ENCODE assay signal across 22 cellular contexts in genomic region chr22:44244265-44244822, GRCh38.
DNase-seq lines count a peak whose midpoint lies in the region; ATAC-seq and TF ChIP-seq lines count a peak whose summit lies in the region.
"Had no signal": no experiment of that assay in that cellular context is flagged by ENCODE, and none has a peak within 500 bp of the region (broad histone marks: within the 10 kb centered on the region; RNA-seq: fewer than 3 reads in every experiment).

No MANE protein-coding gene starts in this region.

- H3K27me3 Mint-ChIP-seq in activated CD8-positive, alpha-beta memory T cell treated with anti-CD3 and anti-CD28 coated beads, Interleukin-2, amount 10 ng/mL, durations not matched to agents 7 days and 5 days, result peaks cover 23% of the 10 kb centered on the region

- H3K4me2 ChIP-seq in IMR-90 (ENCODE audit: low read depth, low read length) (no peak overlapping the region), neuronal stem cell (ENCODE audit: insufficient read depth, low read length, poor library complexity, severe bottlenecking) (no peak overlapping the region), PC-9 (no peak overlapping the region)

- H2AK9ac ChIP-seq in IMR-90 (replicated peaks; ENCODE audit: low read depth, low read length, poor library complexity), result no peak overlapping the region

- WGBS in IMR-90 (ENCODE audit: extremely low coverage in 2 of 2, insufficient read length in 1 of 2), 2 experiments, result 81% methylated on average over 6 of the region's 9 CpGs; no CpG with 5 or more reads in 1 of the 2 experiments
- 87% methylated on average over 8 of the region's 9 CpGs for WGBS in esophagus muscularis mucosa
- no CpG with 5 or more reads among the region's 9 CpGs for WGBS in neuronal stem cell (ENCODE audit: extremely low coverage in 2 of 2, insufficient read length in 2 of 2, insufficient replicate concordance in 1 of 2), 2 donors

- no peaks in the 10 kb centered on the region for H3K79me2 ChIP-seq in PC-9 (ENCODE audit: low read depth)

- peaks cover under 1% of the 10 kb centered on the region; the same call in 1 of the 2 replicates for H3K9me3 ChIP-seq in IMR-90 (ENCODE audit: control insufficient read depth, insufficient read depth, low read length)
- H3K9me3 ChIP-seq in esophagus muscularis mucosa, result peaks cover 0 to 7% (median 4%) of the 10 kb centered on the region in 4 donors
- peaks cover 0 to 1% of the 10 kb centered on the region in 2 donors for H3K9me3 ChIP-seq in neuronal stem cell (replicated peaks in 1 of 2; ENCODE audit: control insufficient read depth in 2 of 2, insufficient read depth in 1 of 2, low read depth in 1 of 2, low read length in 2 of 2)
- H3K9me3 ChIP-seq in PC-9 (ENCODE audit: insufficient read depth, low read depth), result no peaks in the 10 kb centered on the region
- H3K9me3 ChIP-seq: BE2C had no signal

- no peak overlapping the region for H3K56ac ChIP-seq in IMR-90 (ENCODE audit: extremely low read depth, insufficient read depth, low read length)

- H2AK5ac ChIP-seq in IMR-90 (ENCODE audit: low read depth, low read length), result no peak overlapping the region
- H2AK5ac ChIP-seq in neuronal stem cell (ENCODE audit: low read depth, low read length), result no peak overlapping the region

- in situ Hi-C loops in IMR-90 (cut with MboI; ENCODE audit: low sequenced_read_pairs), result no loop called here

- H4K5ac ChIP-seq in IMR-90 (ENCODE audit: low read depth, low read length), result no peak overlapping the region

- no peak overlapping the region for H2BK12ac ChIP-seq in neuronal stem cell (ENCODE audit: low read length)

- H3K9me3 Mint-ChIP-seq in activated CD8-positive, alpha-beta memory T cell treated with anti-CD3 and anti-CD28 coated beads, Interleukin-2, amount 10 ng/mL, durations not matched to agents 7 days and 5 days (ENCODE audit: low read depth), result no peaks in the 10 kb centered on the region

- H2BK15ac ChIP-seq in IMR-90 (ENCODE audit: low read depth, low read length) (no peak overlapping the region), neuronal stem cell (ENCODE audit: low read length) (no peak overlapping the region)

- no peaks in the 10 kb centered on the region for H4K20me1 ChIP-seq in IMR-90 (ENCODE audit: insufficient read depth, low read length)
- H4K20me1 ChIP-seq in PC-9 (ENCODE audit: insufficient read depth), result no peaks in the 10 kb centered on the region

- H3K4ac ChIP-seq in IMR-90 (ENCODE audit: low read depth, low read length) (no peak overlapping the region), neuronal stem cell (ENCODE audit: low read length) (no peak overlapping the region)

- no peaks in the 10 kb centered on the region for H3K4me1 Mint-ChIP-seq in activated CD8-positive, alpha-beta memory T cell treated with anti-CD3 and anti-CD28 coated beads, Interleukin-2, amount 10 ng/mL, durations not matched to agents 7 days and 5 days
- H3K4me1 Mint-ChIP-seq: CD4-positive, CD25-positive, alpha-beta regulatory T cell; CD8-positive, alpha-beta memory T cell had no signal

- H3K18ac ChIP-seq in IMR-90 (ENCODE audit: low read depth, low read length), result no peak overlapping the region
- H3K18ac ChIP-seq in neuronal stem cell (ENCODE audit: low read length), result no peak overlapping the region

- H3K9me2 ChIP-seq in PC-9 (ENCODE audit: insufficient read depth), result no peaks in the 10 kb centered on the region

- intact Hi-C loops in IMR-90 (cut with micrococcal nuclease), result no loop called here
- intact Hi-C loops in esophagus muscularis mucosa (cut with DNase I), result no loop called here
- intact Hi-C loops in PC-9 (cut with micrococcal nuclease; ENCODE audit: unreplicated experiment), result no loop called here

- no peak overlapping the region for H3K4me3 Mint-ChIP-seq in activated CD8-positive, alpha-beta memory T cell treated with anti-CD3 and anti-CD28 coated beads, Interleukin-2, amount 10 ng/mL, durations not matched to agents 7 days and 5 days
- H3K4me3 Mint-ChIP-seq: CD4-positive, CD25-positive, alpha-beta regulatory T cell had no signal

- no peak overlapping the region for H2BK5ac ChIP-seq in IMR-90 (ENCODE audit: low read depth, low read length, poor library complexity, severe bottlenecking)
- no peak overlapping the region for H2BK5ac ChIP-seq in neuronal stem cell (ENCODE audit: low read length)

- H3K79me1 ChIP-seq in IMR-90 (ENCODE audit: low read depth in 1 of 2, low read length in 2 of 2) (no peaks in the 10 kb centered on the region), neuronal stem cell (ENCODE audit: low read depth, low read length) (peaks cover 2% of the 10 kb centered on the region)

- peak; percentile 15 for DNase-seq in activated CD8-positive, alpha-beta memory T cell treated with anti-CD3 and anti-CD28 coated beads, Interleukin-2, amount 10 ng/mL, durations not matched to agents 7 days and 5 days
- no peak for DNase-seq in activated CD8-positive, alpha-beta memory T cell treated with anti-CD3 and anti-CD28 coated beads, Interleukin-2, amount 50 U/mL, for 48 hours
- no peak for DNase-seq in IMR-90
- peak; percentile 60 for DNase-seq in esophagus muscularis mucosa (ENCODE audit: extremely low spot score)
- DNase-seq in neuronal stem cell (ENCODE audit: low spot score), result no peak
- no peak for DNase-seq in PC-9
- DNase-seq in Kasumi-1 (lab: John Stamatoyannopoulos, UW), result no peak
- DNase-seq: ACHN; BE2C; C1 segment of cervical spinal cord; CD4-positive, CD25-positive, alpha-beta regulatory T cell; CD8-positive, alpha-beta memory T cell; COR-L47; DMS 273 treated with DMSO at 0.1 percent for 48 hours; DMS53; DND-41; EL; GOT3; H7 had no signal

- H4K91ac ChIP-seq in IMR-90 (ENCODE audit: insufficient read depth, low read depth, low read length) (no peak overlapping the region), neuronal stem cell (ENCODE audit: low read depth, low read length, poor library complexity) (no peak overlapping the region)

- CTCF ChIA-PET in activated CD8-positive, alpha-beta memory T cell treated with anti-CD3 and anti-CD28 coated beads, Interleukin-2, amount 10 ng/mL, durations not matched to agents 7 days and 5 days (lab: Charles Lee), result no interaction called here
- CTCF ChIA-PET in IMR-90 (lab: Yijun Ruan, JAX), result no interaction called here
- CTCF ChIA-PET in PC-9 (lab: Charles Lee), result no interaction called here

- no peak for TF ChIP-seq POLR2A in IMR-90 (IDR thresholded peaks at IDR 0.05; ENCODE audit: low read depth, low read length)
- TF ChIP-seq POLR2A in esophagus muscularis mucosa (IDR thresholded peaks at IDR 0.05; ENCODE audit: low read depth), result no peak

- H3K14ac ChIP-seq in IMR-90 (replicated peaks; ENCODE audit: low read depth, low read length) (no peak overlapping the region), neuronal stem cell (ENCODE audit: low read length) (no peak overlapping the region)

- no peaks in the 10 kb centered on the region; the same call in none of the 2 replicates for H3K27me3 ChIP-seq in IMR-90 (ENCODE audit: control insufficient read depth, insufficient read depth, low read length)
- peaks cover 0 to 5% (median 0%) of the 10 kb centered on the region in 4 donors for H3K27me3 ChIP-seq in esophagus muscularis mucosa
- no peaks in the 10 kb centered on the region for H3K27me3 ChIP-seq in neuronal stem cell (ENCODE audit: control insufficient read depth in 3 of 3, insufficient read depth in 3 of 3, low read depth in 1 of 3, low read length in 3 of 3)
- H3K27me3 ChIP-seq in PC-9 (ENCODE audit: insufficient read depth, low read depth), result 0 out of 2 replicates have a peak, but pooled peaks cover 2% of the 10 kb centered on the region
- H3K27me3 ChIP-seq: BE2C had no signal

- no peak overlapping the region for H2BK20ac ChIP-seq in IMR-90 (ENCODE audit: low read depth, low read length)

- no peaks in the 10 kb centered on the region for H3K36me3 Mint-ChIP-seq in activated CD8-positive, alpha-beta memory T cell treated with anti-CD3 and anti-CD28 coated beads, Interleukin-2, amount 10 ng/mL, durations not matched to agents 7 days and 5 days
- H3K36me3 Mint-ChIP-seq: CD4-positive, CD25-positive, alpha-beta regulatory T cell had no signal

- H3K36me3 ChIP-seq in IMR-90 (ENCODE audit: control insufficient read depth, insufficient read depth, low read length) (peaks cover 2% of the 10 kb centered on the region; the same call in 1 of the 2 replicates), esophagus muscularis mucosa (peaks cover 0 to 4% (median 2%) of the 10 kb centered on the region in 4 donors), neuronal stem cell (replicated peaks in 1 of 2; ENCODE audit: control insufficient read depth in 2 of 2, insufficient read depth in 2 of 2, low read length in 2 of 2) (no peaks in the 10 kb centered on the region), PC-9 (ENCODE audit: low read depth) (no peaks in the 10 kb centered on the region)
- H3K36me3 ChIP-seq: BE2C had no signal

- no peaks in the 10 kb centered on the region for H3K4me1 ChIP-seq in IMR-90 (ENCODE audit: control insufficient read depth, insufficient read depth, low read length)
- no peaks in the 10 kb centered on the region for H3K4me1 ChIP-seq in esophagus muscularis mucosa
- H3K4me1 ChIP-seq in neuronal stem cell (ENCODE audit: control insufficient read depth in 2 of 2, insufficient read depth in 1 of 2, low read depth in 1 of 2, low read length in 2 of 2), result peaks cover 0 to 3% of the 10 kb centered on the region in 2 donors
- no peaks in the 10 kb centered on the region for H3K4me1 ChIP-seq in PC-9 (replicated peaks; ENCODE audit: insufficient read depth)
- H3K4me1 ChIP-seq: BE2C had no signal

- no peak overlapping the region for H3K4me3 ChIP-seq in IMR-90 (ENCODE audit: insufficient read depth, low read depth, low read length)
- H3K4me3 ChIP-seq in esophagus muscularis mucosa, result no peak overlapping the region
- H3K4me3 ChIP-seq in neuronal stem cell (ENCODE audit: low read length in 2 of 2), result no peak overlapping the region
- H3K4me3 ChIP-seq in PC-9, result no peak overlapping the region
- H3K4me3 ChIP-seq: GM12878 had no signal

- BruUV-seq in IMR-90 (replicated peaks; lab: Mats Ljungman, UMichigan) (TSS peak; percentile 21), PC-9 (replicated peaks; lab: Mats Ljungman, UMichigan) (no TSS peak)

- no peak overlapping the region for H3K23ac ChIP-seq in IMR-90 (ENCODE audit: low read depth, low read length)
- no peak overlapping the region for H3K23ac ChIP-seq in neuronal stem cell (ENCODE audit: low read depth, low read length, poor library complexity)

- H4K8ac ChIP-seq in IMR-90 (ENCODE audit: low read depth in 2 of 2, low read length in 2 of 2) (no peak overlapping the region), neuronal stem cell (ENCODE audit: low read depth, low read length) (no peak overlapping the region)

- ATAC-seq in activated CD8-positive, alpha-beta memory T cell treated with anti-CD3 and anti-CD28 coated beads, Interleukin-2, amount 10 ng/mL, durations not matched to agents 7 days and 5 days, result no peak
- no peak for ATAC-seq in IMR-90 (ENCODE audit: low read depth)
- no peak for ATAC-seq in HG03097 (IDR thresholded peaks at IDR 0.05; ENCODE audit: low FRiP score, unreplicated experiment)
- ATAC-seq: GM12878, HCT116 had no signal

- H3K27ac ChIP-seq in IMR-90 (ENCODE audit: insufficient read depth, low read length), result no peak overlapping the region
- H3K27ac ChIP-seq in esophagus muscularis mucosa (replicated peaks in 1 of 4), result no peak overlapping the region
- H3K27ac ChIP-seq in neuronal stem cell (replicated peaks; ENCODE audit: low read length), result no peak overlapping the region
- H3K27ac ChIP-seq in PC-9, result no peak overlapping the region

- TF ChIP-seq RAD21 in IMR-90 (IDR thresholded peaks at IDR 0.05; ENCODE audit: low read length), result no peak

- dilution Hi-C loops in IMR-90 (cut with HindIII; ENCODE audit: low sequenced_read_pairs, unreplicated experiment), result no loop called here

- H3F3A ChIP-seq in PC-9 (ENCODE audit: insufficient read depth, low read depth), result no peaks in the 10 kb centered on the region

- H3K9me1 ChIP-seq in IMR-90 (ENCODE audit: insufficient read depth, low read length), result no peaks in the 10 kb centered on the region

- H3K9ac ChIP-seq in IMR-90 (ENCODE audit: low read depth, low read length) (no peak overlapping the region), neuronal stem cell (ENCODE audit: low read depth, low read length, poor library complexity) (peak overlapping the region; percentile 47)

- POLR2A ChIA-PET in IMR-90 (lab: Charles Lee; ENCODE audit: unreplicated experiment), result no interaction called here
- POLR2A ChIA-PET in PC-9 (lab: Charles Lee; ENCODE audit: unreplicated experiment), result no interaction called here

- H2AFZ ChIP-seq in IMR-90 (replicated peaks; ENCODE audit: low read length, poor library complexity) (no peak overlapping the region), neuronal stem cell (ENCODE audit: low read length) (no peak overlapping the region), PC-9 (no peak overlapping the region)

- TF ChIP-seq EP300 in esophagus muscularis mucosa (IDR thresholded peaks at IDR 0.05), result no peak

- H2BK120ac ChIP-seq in IMR-90 (ENCODE audit: low read depth, low read length) (no peak overlapping the region), neuronal stem cell (ENCODE audit: low read depth, low read length) (no peak overlapping the region)

- no peak overlapping the region for H3K27ac Mint-ChIP-seq in activated CD8-positive, alpha-beta memory T cell treated with anti-CD3 and anti-CD28 coated beads, Interleukin-2, amount 10 ng/mL, durations not matched to agents 7 days and 5 days
- H3K27ac Mint-ChIP-seq: CD4-positive, CD25-positive, alpha-beta regulatory T cell; CD8-positive, alpha-beta memory T cell had no signal

- TF ChIP-seq CTCF in IMR-90 (conservative IDR thresholded peaks at IDR 0.05; ENCODE audit: low read depth, low read length) (no peak), esophagus muscularis mucosa (IDR thresholded peaks at IDR 0.05) (no peak), PC-9 (conservative IDR thresholded peaks at IDR 0.05) (no peak)

Comparison
In these comparisons a context has a peak if more than half of its experiments do, and no peak if none do; other contexts are left out.
1. DNase-seq: peak in activated CD8-positive, alpha-beta memory T cell treated with anti-CD3 and anti-CD28 coated beads, Interleukin-2, amount 10 ng/mL, durations not matched to agents 7 days and 5 days (single experiment) and esophagus muscularis mucosa (single experiment); none in activated CD8-positive, alpha-beta memory T cell treated with anti-CD3 and anti-CD28 coated beads, Interleukin-2, amount 50 U/mL, for 48 hours (single experiment), IMR-90 (single experiment), neuronal stem cell (single experiment), PC-9 (0 of 2) and Kasumi-1 (0 of 2).